ENCODE assay signal across 20 cellular contexts in genomic region chr3:126322181-126322967, GRCh38. TPM values are rescaled to one million over a fixed set of nuclear protein-coding genes. Genes with fewer than 3 reads are reported as not detected.
"Had no signal": no experiment of that assay in that cellular context is flagged by ENCODE, and none has a peak within 500 bp of the region (broad histone marks: within the 10 kb centered on the region; RNA-seq: fewer than 3 reads in every experiment).

No MANE protein-coding gene starts in this region.

- H3K27me3 ChIP-seq: adrenal gland had no signal

- H3K9ac ChIP-seq: KMS-11 had no signal

- H3K27ac ChIP-seq: adrenal gland, KMS-11 had no signal

- H3K4me3 ChIP-seq: adrenal gland had no signal

- DNase-seq: activated CD4-positive, alpha-beta T cell treated with anti-CD3 and anti-CD28 coated beads for 48 hours; activated CD4-positive, alpha-beta T cell treated with anti-CD3 and anti-CD28 coated beads, Interleukin-2, amount 50 U/mL, for 4 hours; activated CD4-positive, CD25-positive, alpha-beta regulatory T cell treated with anti-CD3 and anti-CD28 coated beads, Interleukin-2, amount 50 U/mL, for 72 hours; activated CD8-positive, alpha-beta memory T cell treated with anti-CD3 and anti-CD28 coated beads, Interleukin-2, amount 50 U/mL, for 48 hours; activated CD8-positive, alpha-beta T cell treated with anti-CD3 and anti-CD28 coated beads, Interleukin-2, amount 10 ng/mL, durations not matched to agents 7 days and 5 days; activated naive CD4-positive, alpha-beta T cell treated with anti-CD3 and anti-CD28 coated beads, Interleukin-2, amount 50 U/mL, for 16 hours; activated naive CD8-positive, alpha-beta T cell treated with anti-CD3 and anti-CD28 coated beads, Interleukin-2, amount 10 ng/mL, durations not matched to agents 7 days and 5 days; activated T-cell treated with anti-CD3 and anti-CD28 coated beads, Interleukin-2, amount 50 U/mL, for 1 hour; anterior cingulate cortex; NCI-H1092; NCI-H1417 treated with DMSO at 0.1 percent for 48 hours; NCI-H1694; NCI-H2081; NCI-H510A treated with DMSO at 0.1 percent for 48 hours; NCI-H748 treated with DMSO at 0.1 percent for 48 hours; SIG-M5; T-helper 17 cell; T-helper 9 cell had no signal

- H3K9me3 ChIP-seq: adrenal gland had no signal

- H3K36me3 ChIP-seq: adrenal gland had no signal

- H3K4me1 ChIP-seq: adrenal gland had no signal

RNA-seq across cellular contexts. Expression of gene KLF15, which starts 34.8 kb away (rescaled TPM):
- total RNA-seq: activated CD8-positive, alpha-beta T cell treated with anti-CD3 and anti-CD28 coated beads, Interleukin-2, amount 10 ng/mL, durations not matched to agents 7 days and 5 days had no signal
